8 cellular contexts compared by ENCODE assay signal in genomic region chr2:236167297-236168109, GRCh38. TPM values are rescaled to one million over a fixed set of nuclear protein-coding genes. Genes with fewer than 3 reads are reported as not detected.
DNase-seq lines count a peak whose midpoint lies in the region; ATAC-seq and TF ChIP-seq lines count a peak whose summit lies in the region.

No MANE protein-coding gene starts in this region.

- intact Hi-C loops in stomach (cut with DNase I; ENCODE audit: low total_unique reads), result loop anchor here (5.0 kb wide), 1 partner anchor 390 kb away; no protein-coding TSS in a partner anchor

- no CpG with 5 or more reads among the region's 112 CpGs for WGBS in iPS DF 6.9 (ENCODE audit: insufficient coverage, insufficient read length)
- WGBS in stomach, 5 donors, result 2 to 7% (median 3%) methylated on average over 9 to 112 of the region's 112 CpGs; no CpG with 5 or more reads in 1 of the 5 donors

- peaks cover 8% of the 10 kb centered on the region for H3K4me1 Mint-ChIP-seq in stimulated activated memory B cell treated with anti-CD40 and anti-IgM and Interleukin-4, amounts not matched to agents 10 μg/mL and 1 μg/mL and 100 μg/mL, for 72 hours

- H3K36me3 ChIP-seq in iPS DF 6.9 (ENCODE audit: control insufficient read depth, insufficient read depth, low read length) (no peaks in the 10 kb centered on the region), stomach (no peaks in the 10 kb centered on the region)

- peaks cover 10% of the 10 kb centered on the region for H3K4me1 ChIP-seq in iPS DF 6.9 (ENCODE audit: control insufficient read depth, insufficient read depth, low read length)
- H3K4me1 ChIP-seq in stomach, result peaks cover 42 to 86% (median 65%) of the 10 kb centered on the region in 4 donors

- no peaks in the 10 kb centered on the region for H3K9me3 Mint-ChIP-seq in stimulated activated memory B cell treated with anti-CD40 and anti-IgM and Interleukin-4, amounts not matched to agents 10 μg/mL and 1 μg/mL and 100 μg/mL, for 72 hours

- H3K27me3 ChIP-seq in iPS DF 6.9 (ENCODE audit: control insufficient read depth, insufficient read depth, low read length) (peaks cover 80% of the 10 kb centered on the region), stomach (peaks cover 66 to 100% (median 99%) of the 10 kb centered on the region in 3 donors)

- peak overlapping the region; percentile 35; the same call in 1 of the 2 replicates for H3K4me3 ChIP-seq in iPS DF 6.9 (ENCODE audit: low read length)
- H3K4me3 ChIP-seq in stomach, result peak overlapping the region; percentile 27 to 54 (median 38)

- H3K36me3 Mint-ChIP-seq in stimulated activated memory B cell treated with anti-CD40 and anti-IgM and Interleukin-4, amounts not matched to agents 10 μg/mL and 1 μg/mL and 100 μg/mL, for 72 hours, result no peaks in the 10 kb centered on the region

- H3K9me3 ChIP-seq in iPS DF 6.9 (ENCODE audit: control insufficient read depth, insufficient read depth, low read length) (no peaks in the 10 kb centered on the region), stomach (peaks cover 0 to 8% (median 0%) of the 10 kb centered on the region in 4 donors)

- DNase-seq in NCI-H1694 (lab: John Stamatoyannopoulos, UW), result peak; percentile 12
- DNase-seq in NCI-H1694 treated with DMSO at 0.1 percent for 48 hours (lab: John Stamatoyannopoulos, UW), result no peak
- no peak for DNase-seq in iPS DF 6.9 (ENCODE audit: low read depth, low spot score)
- no peak for DNase-seq in stomach
- DNase-seq in NK-92 (lab: John Stamatoyannopoulos, UW; ENCODE audit: unreplicated experiment), result no peak

- no peak overlapping the region for H3K27ac Mint-ChIP-seq in stimulated activated memory B cell treated with anti-CD40 and anti-IgM and Interleukin-4, amounts not matched to agents 10 μg/mL and 1 μg/mL and 100 μg/mL, for 72 hours

- TF ChIP-seq EP300 in stomach (IDR thresholded peaks at IDR 0.05), result no peak

- peak in 1 of 7 experiments; percentile 20 for TF ChIP-seq CTCF in stomach (IDR thresholded peaks at IDR 0.05)

- no peak overlapping the region for H3K4me3 Mint-ChIP-seq in stimulated activated memory B cell treated with anti-CD40 and anti-IgM and Interleukin-4, amounts not matched to agents 10 μg/mL and 1 μg/mL and 100 μg/mL, for 72 hours

- no peak overlapping the region for H3K27ac ChIP-seq in iPS DF 6.9 (ENCODE audit: low read length)
- H3K27ac ChIP-seq in stomach, result no peak overlapping the region

- H3K27me3 Mint-ChIP-seq in stimulated activated memory B cell treated with anti-CD40 and anti-IgM and Interleukin-4, amounts not matched to agents 10 μg/mL and 1 μg/mL and 100 μg/mL, for 72 hours, result peaks cover 63% of the 10 kb centered on the region

- ATAC-seq in SK-N-SH treated with all-trans-retinoic acid at 6 μM for 48 hours (peak; percentile 53), GM18909 (IDR thresholded peaks at IDR 0.05; ENCODE audit: poor library complexity, unreplicated experiment) (no peak)
- no peak for ATAC-seq in stimulated activated memory B cell treated with anti-CD40 and anti-IgM and Interleukin-4, amounts not matched to agents 10 μg/mL and 1 μg/mL and 100 μg/mL, for 72 hours

- TF ChIP-seq POLR2A in stomach (IDR thresholded peaks at IDR 0.05), result no peak

TF ChIP-seq in SK-N-SH treated with all-trans-retinoic acid at 6 μM for 48 hours, 23 proteins besides CTCF, POLR2A, EP300 and RAD21:
- TF ChIP-seq ISL1 (CRISPR knock-in tag; IDR thresholded peaks at IDR 0.05) (no peak), TCF4 (CRISPR knock-in tag; IDR thresholded peaks at IDR 0.05; ENCODE audit: borderline replicate concordance) (no peak), TOX (CRISPR knock-in tag; IDR thresholded peaks at IDR 0.05; ENCODE audit: borderline replicate concordance) (no peak), CSRNP3 (CRISPR knock-in tag; IDR thresholded peaks at IDR 0.05) (no peak), SNAI2 (CRISPR knock-in tag; IDR thresholded peaks at IDR 0.05) (no peak), BACH2 (CRISPR knock-in tag; IDR thresholded peaks at IDR 0.05; ENCODE audit: borderline replicate concordance) (no peak), ARNTL (CRISPR knock-in tag; IDR thresholded peaks at IDR 0.05; ENCODE audit: borderline replicate concordance, low read depth) (no peak), CREB5 (CRISPR knock-in tag; IDR thresholded peaks at IDR 0.05; ENCODE audit: low read depth) (no peak), TSHZ2 (CRISPR knock-in tag; IDR thresholded peaks at IDR 0.05) (no peak), ESRRG (CRISPR knock-in tag; IDR thresholded peaks at IDR 0.05) (no peak), PPARA (CRISPR knock-in tag; IDR thresholded peaks at IDR 0.05; ENCODE audit: borderline replicate concordance) (no peak), ZNF565 (CRISPR knock-in tag; conservative IDR thresholded peaks at IDR 0.05; ENCODE audit: low read depth) (no peak), OSR1 (CRISPR knock-in tag; IDR thresholded peaks at IDR 0.05) (no peak), GLIS3 (CRISPR knock-in tag; IDR thresholded peaks at IDR 0.05) (no peak), ZFP3 (CRISPR knock-in tag; IDR thresholded peaks at IDR 0.05) (no peak), PATZ1 (CRISPR knock-in tag; IDR thresholded peaks at IDR 0.05; ENCODE audit: borderline replicate concordance) (no peak), RARB (CRISPR knock-in tag; IDR thresholded peaks at IDR 0.05) (no peak), ZFP30 (CRISPR knock-in tag; IDR thresholded peaks at IDR 0.05) (no peak), ZNF70 (CRISPR knock-in tag; IDR thresholded peaks at IDR 0.05) (no peak), ZC3H10 (CRISPR knock-in tag; IDR thresholded peaks at IDR 0.05) (no peak)

RNA-seq across cellular contexts. Expression of gene GBX2, which starts 0.7 kb away (rescaled TPM):
- total RNA-seq in stomach, result under 1 TPM in 1 of 5 donors, not detected in 4; 0.55 TPM
- not detected for polyA plus RNA-seq in stomach
